ENCODE assay signal across 28 cellular contexts in the genomic region with DNA sequence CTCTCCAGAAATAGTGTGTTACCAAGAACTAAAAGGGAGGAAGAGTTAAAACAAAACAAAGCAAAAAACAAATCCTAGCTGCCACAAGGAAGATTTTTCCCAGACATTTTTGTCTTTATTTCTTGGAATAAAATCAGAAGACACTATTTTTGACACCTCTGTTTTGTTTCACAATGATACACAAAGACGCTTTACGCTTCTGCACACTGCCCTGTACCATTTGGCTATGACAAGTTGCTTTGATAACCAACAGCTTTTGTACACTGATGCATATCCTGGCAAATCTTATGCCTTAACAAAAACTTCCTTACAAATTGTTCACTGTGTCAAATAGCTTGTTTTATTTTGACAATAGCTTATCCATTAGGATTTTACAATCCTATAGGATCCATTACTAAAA.
"Had no signal": no experiment of that assay in that cellular context is flagged by ENCODE, and none has a peak within 500 bp of the region (broad histone marks: within the 10 kb centered on the region; RNA-seq: fewer than 3 reads in every experiment).

No MANE protein-coding gene starts in this region.

- H3K27me3 ChIP-seq: heart left ventricle, left lung, neural progenitor cell, pancreas, right atrium auricular region, right lobe of liver, stomach, tibial nerve, upper lobe of left lung, vagina had no signal

- H3K4me2 ChIP-seq: neural progenitor cell had no signal

- FAIRE-seq: islet of Langerhans, kidney, pancreas had no signal

- H3K36me3 ChIP-seq: left lung, neural progenitor cell, tibial nerve, vagina had no signal

- H3K4me3 ChIP-seq: heart left ventricle, left lung, lower lobe of right lung, neural progenitor cell, pancreas, psoas muscle, right atrium auricular region, right lobe of liver, skin epidermis, stomach, tibial nerve, upper lobe of left lung, vagina had no signal

- H3K27ac ChIP-seq: left lung, lower lobe of right lung, neural progenitor cell, pancreas, psoas muscle, right atrium auricular region, right lobe of liver, skin epidermis, stomach, upper lobe of left lung, vagina had no signal

- H2AFZ ChIP-seq: neural progenitor cell had no signal

- H3K9me3 ChIP-seq: heart left ventricle, left lung, lower lobe of right lung, pancreas, psoas muscle, right atrium auricular region, right lobe of liver, stomach, tibial nerve, upper lobe of left lung, vagina had no signal

- ATAC-seq: heart left ventricle; left colon; left lung; lower lobe of right lung; naive thymus-derived CD8-positive, alpha-beta T cell; pancreas; psoas muscle; right lobe of liver; stimulated activated naive B cell treated with anti-CD40 and anti-IgM and Interleukin-4, amounts not matched to agents 10 μg/mL and 1 μg/mL and 100 μg/mL, for 72 hours; stimulated activated naive CD8-positive, alpha-beta T cell treated with anti-CD3 and anti-CD28 coated beads, Interleukin-15, Interleukin-2, amounts not matched to agents 100 U/mL and 50 U/mL, for 24 hours had no signal

- DNase-seq: heart left ventricle; hypothalamus; immature natural killer cell; kidney; left colon; left lung; lower lobe of right lung; mammary epithelial cell; mesenchymal stem cell; naive thymus-derived CD8-positive, alpha-beta T cell; pancreas; posterior cingulate gyrus; psoas muscle; right lobe of liver; stimulated activated CD4-positive, alpha-beta T cell treated with anti-CD3 and anti-CD28 coated beads, Interleukin-12 subunit alpha, Interleukin-12 subunit beta, amount 100 ng/mL, for 4 hours; stimulated activated CD4-positive, alpha-beta T cell treated with anti-CD3 and anti-CD28 coated beads, Interleukin-15, amount 100 ng/mL, for 24 hours; stimulated activated CD4-positive, alpha-beta T cell treated with anti-CD3 and anti-CD28 coated beads, Interleukin-2, amount 100 ng/mL, for 24 hours; stimulated activated CD4-positive, alpha-beta T cell treated with anti-CD3 and anti-CD28 coated beads, Interleukin-4, amount 100 ng/mL, for 1 hour; stimulated activated naive B cell treated with anti-CD40 and anti-IgM and Interleukin-4, amounts not matched to agents 10 μg/mL and 1 μg/mL and 100 μg/mL, for 72 hours; stimulated activated naive CD8-positive, alpha-beta T cell treated with anti-CD3 and anti-CD28 coated beads, Interleukin-15, Interleukin-2, amounts not matched to agents 100 U/mL and 50 U/mL, for 24 hours; stomach; upper lobe of left lung had no signal

- H3K9ac ChIP-seq: neural progenitor cell had no signal
